In the genomic region with DNA sequence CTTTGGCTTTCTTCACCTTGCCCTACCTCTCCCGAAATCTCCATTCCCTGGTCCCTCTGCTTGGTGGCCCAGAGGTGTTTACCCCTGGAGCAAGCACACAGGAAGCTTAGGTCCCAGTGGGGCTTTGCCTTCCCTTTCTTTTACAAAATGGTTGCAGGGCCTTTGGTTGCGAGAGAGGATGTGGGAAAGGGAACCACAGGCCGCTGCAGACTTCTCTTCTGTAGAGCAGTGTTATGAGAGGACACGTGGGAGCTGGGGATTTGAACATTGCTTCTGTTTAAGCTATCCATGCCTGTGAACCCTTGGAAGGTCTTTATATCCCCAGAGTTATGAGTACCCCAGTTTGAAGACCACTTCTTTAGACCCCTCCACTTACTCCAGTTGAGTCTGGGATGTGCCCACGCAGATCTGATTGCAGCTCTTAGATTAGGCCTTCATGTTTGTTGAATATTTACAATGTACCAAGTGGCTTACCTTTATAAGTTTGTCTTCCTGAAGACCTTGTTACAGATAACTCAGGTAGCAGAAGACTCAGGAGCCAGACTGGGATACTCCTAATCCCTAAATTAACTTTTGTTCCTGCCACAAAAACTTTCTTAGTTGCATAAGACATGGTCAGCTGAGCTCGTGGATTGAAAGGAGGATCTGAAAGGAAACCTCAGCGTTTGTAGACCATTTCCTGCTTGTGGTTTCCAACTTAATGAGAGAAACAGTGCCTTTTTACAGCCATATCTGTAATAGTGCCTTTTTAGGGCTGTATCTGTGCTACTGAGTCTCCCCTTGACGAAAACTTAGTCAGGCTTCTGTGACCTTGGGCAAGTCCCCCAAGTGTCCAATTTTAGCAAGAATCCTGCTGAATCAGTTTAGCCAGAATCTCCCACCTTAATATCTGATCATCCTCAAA, we compare ENCODE assay signal across 1 cellular context.
TF ChIP-seq lines count a peak whose summit lies in the region.

No MANE protein-coding gene starts in this region.

TF ChIP-seq in HepG2, 621 proteins besides CTCF, POLR2A, EP300 and RAD21:
- TF ChIP-seq, protein P1, sequence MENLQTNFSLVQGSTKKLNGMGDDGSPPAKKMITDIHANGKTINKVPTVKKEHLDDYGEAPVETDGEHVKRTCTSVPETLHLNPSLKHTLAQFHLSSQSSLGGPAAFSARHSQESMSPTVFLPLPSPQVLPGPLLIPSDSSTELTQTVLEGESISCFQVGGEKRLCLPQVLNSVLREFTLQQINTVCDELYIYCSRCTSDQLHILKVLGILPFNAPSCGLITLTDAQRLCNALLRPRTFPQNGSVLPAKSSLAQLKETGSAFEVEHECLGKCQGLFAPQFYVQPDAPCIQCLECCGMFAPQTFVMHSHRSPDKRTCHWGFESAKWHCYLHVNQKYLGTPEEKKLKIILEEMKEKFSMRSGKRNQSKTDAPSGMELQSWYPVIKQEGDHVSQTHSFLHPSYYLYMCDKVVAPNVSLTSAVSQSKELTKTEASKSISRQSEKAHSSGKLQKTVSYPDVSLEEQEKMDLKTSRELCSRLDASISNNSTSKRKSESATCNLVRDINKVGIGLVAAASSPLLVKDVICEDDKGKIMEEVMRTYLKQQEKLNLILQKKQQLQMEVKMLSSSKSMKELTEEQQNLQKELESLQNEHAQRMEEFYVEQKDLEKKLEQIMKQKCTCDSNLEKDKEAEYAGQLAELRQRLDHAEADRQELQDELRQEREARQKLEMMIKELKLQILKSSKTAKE (CRISPR knock-in tag; IDR thresholded peaks at IDR 0.05; ENCODE audit: borderline replicate concordance) = no peak
- TF ChIP-seq RELA (CRISPR knock-in tag; IDR thresholded peaks at IDR 0.05) (no peak), SSRP1 (CRISPR knock-in tag; IDR thresholded peaks at IDR 0.05) (no peak), YY1 (IDR thresholded peaks at IDR 0.05; ENCODE audit: insufficient read depth, insufficient replicate concordance, low read depth, low read length) (no peak), ZNF253 (CRISPR knock-in tag; IDR thresholded peaks at IDR 0.05; ENCODE audit: borderline replicate concordance) (no peak)
